10 cellular contexts compared by ENCODE assay signal in genomic region chr9:95461448-95462381, GRCh38. TPM values are rescaled to one million over a fixed set of nuclear protein-coding genes. Genes with fewer than 3 reads are reported as not detected.
A peak's percentile ranks its signal among the peaks of the same experiment; 100 is the strongest.
DNase-seq lines count a peak whose midpoint lies in the region; ATAC-seq and TF ChIP-seq lines count a peak whose summit lies in the region.
"Had no signal": no experiment of that assay in that cellular context is flagged by ENCODE, and none has a peak within 500 bp of the region (broad histone marks: within the 10 kb centered on the region; RNA-seq: fewer than 3 reads in every experiment).

No MANE protein-coding gene starts in this region.

- H3K4me2 ChIP-seq in mesendoderm (ENCODE audit: low read length), result no peak overlapping the region

- no peak overlapping the region for H2BK15ac ChIP-seq in mesendoderm (replicated peaks; ENCODE audit: low read depth)

- no peak overlapping the region for H2BK5ac ChIP-seq in mesendoderm (ENCODE audit: low read length)

- no peaks in the 10 kb centered on the region for H3K27me3 Mint-ChIP-seq in activated naive CD8-positive, alpha-beta T cell

- TF ChIP-seq POLR2A in uterus (IDR thresholded peaks at IDR 0.05), result no peak

- peak overlapping the region; percentile 57 for H3K4me3 ChIP-seq in left ventricle myocardium inferior
- H3K4me3 ChIP-seq in mesendoderm (ENCODE audit: low read length), result no peak overlapping the region
- no peak overlapping the region for H3K4me3 ChIP-seq in uterus
- H3K4me3 ChIP-seq: MG63 had no signal

- no CpG with 5 or more reads among the region's 24 CpGs for WGBS in mesendoderm (ENCODE audit: extremely low coverage, insufficient coverage, low lambda C conversion rate)

- peaks cover 19% of the 10 kb centered on the region for H3K4me1 ChIP-seq in left ventricle myocardium inferior
- H3K4me1 ChIP-seq in mesendoderm (ENCODE audit: control insufficient read depth, low read depth, low read length), result peaks cover 12% of the 10 kb centered on the region
- H3K4me1 ChIP-seq in uterus, result no peaks in the 10 kb centered on the region

- no peak overlapping the region for H4K5ac ChIP-seq in mesendoderm (ENCODE audit: low read length)

- peak overlapping the region; percentile 85 for H3K4me3 Mint-ChIP-seq in activated naive CD8-positive, alpha-beta T cell

- H3K36me3 Mint-ChIP-seq in activated naive CD8-positive, alpha-beta T cell, result peaks cover 22% of the 10 kb centered on the region

- H3K27me3 ChIP-seq in left ventricle myocardium inferior (ENCODE audit: low read depth) (no peaks in the 10 kb centered on the region), mesendoderm (ENCODE audit: insufficient read depth, low read length, poor library complexity) (no peaks in the 10 kb centered on the region), uterus (no peaks in the 10 kb centered on the region)
- H3K27me3 ChIP-seq: MG63 had no signal

- no peaks in the 10 kb centered on the region for H3K79me2 ChIP-seq in mesendoderm (ENCODE audit: control insufficient read depth, insufficient read depth, low read length)

- H2AK5ac ChIP-seq in mesendoderm (ENCODE audit: low read length), result no peak overlapping the region

- H3K4me1 Mint-ChIP-seq in activated naive CD8-positive, alpha-beta T cell (ENCODE audit: low read depth), result peaks cover 34% of the 10 kb centered on the region

- no peak for ATAC-seq in GM19463 (IDR thresholded peaks at IDR 0.05; ENCODE audit: unreplicated experiment)
- no peak for ATAC-seq in HG03565 (IDR thresholded peaks at IDR 0.05; ENCODE audit: unreplicated experiment)

- no peak overlapping the region for H3K23ac ChIP-seq in mesendoderm (ENCODE audit: low read length)

- H4K8ac ChIP-seq in mesendoderm (ENCODE audit: low read depth, low read length), result no peak overlapping the region

- peak overlapping the region; percentile 70 for H3K27ac ChIP-seq in left ventricle myocardium inferior (replicated peaks)
- H3K27ac ChIP-seq in mesendoderm (ENCODE audit: low read depth, low read length), result peak overlapping the region; percentile 69
- H3K27ac ChIP-seq in uterus, result peak overlapping the region; percentile 18 to 49

- H3K18ac ChIP-seq in mesendoderm (ENCODE audit: low read length), result peak overlapping the region; percentile 79

- no peak for DNase-seq in left ventricle myocardium inferior
- DNase-seq in cardiac septum (ENCODE audit: low spot score), result no peak
- no peak for DNase-seq in mesendoderm
- DNase-seq in uterus, result no peak
- no peak for DNase-seq in NCI-H446 (lab: John Stamatoyannopoulos, UW)
- DNase-seq: cortex of kidney, MG63 had no signal

- no peaks in the 10 kb centered on the region for H3K9me3 ChIP-seq in left ventricle myocardium inferior (replicated peaks)
- H3K9me3 ChIP-seq in uterus, result no peaks in the 10 kb centered on the region
- H3K9me3 ChIP-seq: MG63 had no signal

- intact Hi-C loops in left ventricle myocardium inferior (cut with micrococcal nuclease), result no loop called here
- intact Hi-C loops in cardiac septum (cut with DNase I), result loop anchor here (5.0 kb wide), 1 partner anchor 46 kb away; no protein-coding TSS in a partner anchor
- intact Hi-C loops in uterus (cut with DNase I; ENCODE audit: low total_unique reads), result no loop called here

- H3K36me3 ChIP-seq in left ventricle myocardium inferior, result peaks cover 71% of the 10 kb centered on the region
- no peaks in the 10 kb centered on the region for H3K36me3 ChIP-seq in mesendoderm (ENCODE audit: control insufficient read depth, insufficient read depth, low read length)
- no peaks in the 10 kb centered on the region for H3K36me3 ChIP-seq in uterus
- H3K36me3 ChIP-seq: MG63 had no signal

- H3K9me3 Mint-ChIP-seq in activated naive CD8-positive, alpha-beta T cell (ENCODE audit: low read depth), result no peaks in the 10 kb centered on the region

- H3K56ac ChIP-seq in mesendoderm (ENCODE audit: low read length), result peak overlapping the region; percentile 77

- H2BK120ac ChIP-seq in mesendoderm (ENCODE audit: low read depth, low read length), result no peak overlapping the region

- H3K79me1 ChIP-seq in mesendoderm (ENCODE audit: low read length), result no peaks in the 10 kb centered on the region

- TF ChIP-seq CTCF in left ventricle myocardium inferior (IDR thresholded peaks at IDR 0.05; ENCODE audit: borderline replicate concordance) (no peak), uterus (IDR thresholded peaks at IDR 0.05) (no peak)

- H3K4ac ChIP-seq in mesendoderm (ENCODE audit: low read depth, low read length), result no peak overlapping the region

- H3K27ac Mint-ChIP-seq in activated naive CD8-positive, alpha-beta T cell, result peak overlapping the region; percentile 71

- H3K9ac ChIP-seq in mesendoderm (ENCODE audit: low read length), result peak overlapping the region; percentile 55

RNA-seq across cellular contexts. Expression of gene PTCH1, which starts 55.1 kb away (rescaled TPM):
- total RNA-seq in left ventricle myocardium inferior (6.6 TPM), cardiac septum (4.3 TPM), uterus (10 to 100 TPM in 2 of 4 donors, 1 to 10 TPM in 2; 7.4 to 24.6 (median 10.8) TPM)
- 11.7 TPM for polyA plus RNA-seq in mesendoderm (2013, experiment 1 of 2)
- 11.3 TPM for polyA plus RNA-seq in mesendoderm (2013, experiment 2 of 2)
